In the genomic region with DNA sequence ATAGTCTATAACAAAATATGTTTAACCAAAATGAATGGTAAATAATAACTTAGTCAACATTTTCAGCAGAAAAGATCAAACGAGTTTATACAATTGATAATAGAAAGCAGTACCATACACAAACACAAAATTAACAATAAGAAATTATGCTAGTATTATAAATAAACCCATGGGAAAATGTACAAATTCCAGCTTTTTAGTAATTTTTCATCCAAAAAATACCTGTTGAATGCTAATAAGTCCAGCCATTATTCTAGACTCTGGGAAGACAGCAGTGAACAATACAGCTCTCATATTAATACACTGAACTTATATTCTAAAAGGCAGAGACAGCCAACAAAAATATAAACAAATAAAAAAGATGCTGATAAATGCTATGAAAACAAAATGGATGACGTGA, we compare ENCODE assay signal across 19 cellular contexts.
"Had no signal": no experiment of that assay in that cellular context is flagged by ENCODE, and none has a peak within 500 bp of the region (broad histone marks: within the 10 kb centered on the region; RNA-seq: fewer than 3 reads in every experiment).

No MANE protein-coding gene starts in this region.

- H3K27me3 ChIP-seq: dorsolateral prefrontal cortex, esophagus muscularis mucosa, foreskin keratinocyte, gastroesophageal sphincter, heart right ventricle, left lung had no signal

- H3K4me1 ChIP-seq: foreskin keratinocyte, left lung, lower lobe of right lung had no signal

- H3K27me3 Mint-ChIP-seq: naive B cell; naive thymus-derived CD8-positive, alpha-beta T cell had no signal

- ATAC-seq: foreskin keratinocyte; gastroesophageal sphincter; heart right ventricle; left cardiac atrium; left lung; left ventricle myocardium superior; lower lobe of right lung; mucosa of descending colon; naive thymus-derived CD8-positive, alpha-beta T cell had no signal

- H3K4me3 ChIP-seq: coronary artery, dorsolateral prefrontal cortex, esophagus muscularis mucosa, gastroesophageal sphincter, heart right ventricle, left lung, lower lobe of right lung, mucosa of descending colon had no signal

- DNase-seq: dermis blood vessel endothelial cell; dorsolateral prefrontal cortex; effector CD4-positive, alpha-beta T cell; effector memory CD4-positive, alpha-beta T cell; foreskin keratinocyte; heart right ventricle; hippocampal formation; left cardiac atrium; left lung; left ventricle myocardium superior; mesenchymal stem cell; mucosa of descending colon; naive B cell; naive thymus-derived CD8-positive, alpha-beta T cell had no signal

- H3K4me3 Mint-ChIP-seq: mesothelial cell of epicardium; naive thymus-derived CD8-positive, alpha-beta T cell had no signal

- H3K36me3 ChIP-seq: esophagus muscularis mucosa, gastroesophageal sphincter, heart right ventricle, left lung, lower lobe of right lung had no signal

- H3K9me3 ChIP-seq: esophagus muscularis mucosa, gastroesophageal sphincter, heart right ventricle, left lung, lower lobe of right lung, mucosa of descending colon had no signal

- H3K27ac ChIP-seq: coronary artery, esophagus muscularis mucosa, foreskin keratinocyte, gastroesophageal sphincter, heart right ventricle, left lung, lower lobe of right lung had no signal
